8 cellular contexts compared by ENCODE assay signal in the genomic region with DNA sequence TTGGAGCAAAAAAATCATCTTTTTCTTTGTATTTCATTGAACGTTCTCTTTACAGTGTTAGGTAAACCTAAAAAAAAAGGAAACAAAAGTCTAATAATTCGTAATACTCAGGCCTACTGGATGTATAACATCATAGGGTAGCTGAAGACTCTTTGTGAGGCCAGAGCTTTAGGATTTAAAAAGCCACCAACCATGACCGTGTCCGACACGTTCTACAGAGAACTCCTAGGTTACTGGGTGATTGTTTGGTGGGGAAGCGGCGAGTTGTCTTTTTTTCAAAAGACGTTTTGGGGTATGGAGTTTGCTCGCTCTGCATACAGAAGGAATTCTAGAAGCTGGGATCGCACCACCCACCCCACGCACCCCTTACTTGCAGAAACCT. TPM values are rescaled to one million over a fixed set of nuclear protein-coding genes. Genes with fewer than 3 reads are reported as not detected.
A peak's percentile ranks its signal among the peaks of the same experiment; 100 is the strongest.
DNase-seq lines count a peak whose midpoint lies in the region; ATAC-seq and TF ChIP-seq lines count a peak whose summit lies in the region.

No MANE protein-coding gene starts in this region.

- peak overlapping the region; percentile 92 for H3K9ac ChIP-seq in iPS-20b (ENCODE audit: low read depth, low read length)

- POLR2A ChIA-PET in Caco-2 (lab: Charles Lee): interaction anchor here (0.6 to 1.6 kb wide), 5 partner anchors 14 to 300 kb away, joined by 3 to 14 read pairs (median 8); a partner anchor contains a TSS

- H3K27ac ChIP-seq in iPS-20b (ENCODE audit: low read length): peak overlapping the region; percentile 86

- H3K9me3 ChIP-seq in Caco-2: no peaks in the 10 kb centered on the region
- no peaks in the 10 kb centered on the region for H3K9me3 ChIP-seq in iPS-20b (ENCODE audit: insufficient read depth, low read depth, low read length)

- H3K27me3 Mint-ChIP-seq in Caco-2 (ENCODE audit: insufficient read depth, unreplicated experiment): no peaks in the 10 kb centered on the region
- H3K27me3 Mint-ChIP-seq in activated naive CD8-positive, alpha-beta T cell treated with anti-CD3 and anti-CD28 coated beads, Interleukin-2, amount 50 U/mL, for 24 hours: peaks cover 1% of the 10 kb centered on the region
- no peaks in the 10 kb centered on the region for H3K27me3 Mint-ChIP-seq in stimulated activated naive B cell treated with anti-CD40 and anti-IgM and Interleukin-4, amounts not matched to agents 10 μg/mL and 1 μg/mL and 100 μg/mL, for 72 hours

- CTCF ChIA-PET in Caco-2 (lab: Charles Lee): interaction anchor here (0.9 to 1.4 kb wide), 3 partner anchors 23 to 123 kb away, joined by 3 to 7 read pairs (median 3); a partner anchor contains a TSS

- no peaks in the 10 kb centered on the region for H3K9me3 Mint-ChIP-seq in Caco-2 (ENCODE audit: unreplicated experiment)
- no peaks in the 10 kb centered on the region for H3K9me3 Mint-ChIP-seq in activated naive CD8-positive, alpha-beta T cell treated with anti-CD3 and anti-CD28 coated beads, Interleukin-2, amount 50 U/mL, for 24 hours
- H3K9me3 Mint-ChIP-seq in stimulated activated naive B cell treated with anti-CD40 and anti-IgM and Interleukin-4, amounts not matched to agents 10 μg/mL and 1 μg/mL and 100 μg/mL, for 72 hours: no peaks in the 10 kb centered on the region

- H3K4me3 ChIP-seq in Caco-2 (ENCODE audit: low read depth, low read length) (peak overlapping the region; percentile 94), iPS-20b (ENCODE audit: low read length) (peak overlapping the region; percentile 99)

- H3K27ac Mint-ChIP-seq in Caco-2 (ENCODE audit: unreplicated experiment): peak overlapping the region; percentile 97
- H3K27ac Mint-ChIP-seq in activated naive CD8-positive, alpha-beta T cell treated with anti-CD3 and anti-CD28 coated beads, Interleukin-2, amount 50 U/mL, for 24 hours: peak overlapping the region; percentile 73
- peak overlapping the region; percentile 94 for H3K27ac Mint-ChIP-seq in stimulated activated naive B cell treated with anti-CD40 and anti-IgM and Interleukin-4, amounts not matched to agents 10 μg/mL and 1 μg/mL and 100 μg/mL, for 72 hours

- H3K36me3 ChIP-seq in Caco-2 (ENCODE audit: control insufficient read depth, insufficient read depth, low read length): peaks cover 2% of the 10 kb centered on the region
- peaks cover 32% of the 10 kb centered on the region for H3K36me3 ChIP-seq in iPS-20b (ENCODE audit: insufficient read depth, low read depth, low read length)

- no peak for DNase-seq in Caco-2
- peak; percentile 67 for DNase-seq in KG1 (lab: John Stamatoyannopoulos, UW)
- DNase-seq in activated naive CD8-positive, alpha-beta T cell treated with anti-CD3 and anti-CD28 coated beads, Interleukin-2, amount 50 U/mL, for 24 hours: no peak
- no peak for DNase-seq in stimulated activated naive B cell treated with anti-CD40 and anti-IgM and Interleukin-4, amounts not matched to agents 10 μg/mL and 1 μg/mL and 100 μg/mL, for 72 hours

- H3K27me3 ChIP-seq in Caco-2 (replicated peaks; ENCODE audit: control insufficient read depth, insufficient read depth, low read length) (no peaks in the 10 kb centered on the region), iPS-20b (ENCODE audit: insufficient read depth, low read length) (no peaks in the 10 kb centered on the region)

- no TSS peak for BruUV-seq in Caco-2 (replicated peaks; lab: Mats Ljungman, UMichigan)

- H3K4me1 ChIP-seq in Caco-2: peaks cover 13% of the 10 kb centered on the region
- peaks cover 2% of the 10 kb centered on the region; the same call in 1 of the 2 replicates for H3K4me1 ChIP-seq in iPS-20b (ENCODE audit: insufficient read depth, low read length)

- ATAC-seq in activated naive CD8-positive, alpha-beta T cell treated with anti-CD3 and anti-CD28 coated beads, Interleukin-2, amount 50 U/mL, for 24 hours: no peak
- peak; percentile 3 to 8 for ATAC-seq in stimulated activated naive B cell treated with anti-CD40 and anti-IgM and Interleukin-4, amounts not matched to agents 10 μg/mL and 1 μg/mL and 100 μg/mL, for 72 hours (replicated peaks)
- ATAC-seq in HG03025 (IDR thresholded peaks at IDR 0.05; ENCODE audit: low FRiP score, unreplicated experiment) (no peak), GM21529 (IDR thresholded peaks at IDR 0.05; ENCODE audit: unreplicated experiment) (no peak), HG03521 (IDR thresholded peaks at IDR 0.05; ENCODE audit: unreplicated experiment) (no peak)

- peaks cover 35% of the 10 kb centered on the region for H3K36me3 Mint-ChIP-seq in Caco-2 (ENCODE audit: insufficient read depth, unreplicated experiment)
- peaks cover 24% of the 10 kb centered on the region for H3K36me3 Mint-ChIP-seq in activated naive CD8-positive, alpha-beta T cell treated with anti-CD3 and anti-CD28 coated beads, Interleukin-2, amount 50 U/mL, for 24 hours (ENCODE audit: low read depth)
- peaks cover 13 to 17% of the 10 kb centered on the region in 2 donors for H3K36me3 Mint-ChIP-seq in stimulated activated naive B cell treated with anti-CD40 and anti-IgM and Interleukin-4, amounts not matched to agents 10 μg/mL and 1 μg/mL and 100 μg/mL, for 72 hours

- no peak for TF ChIP-seq CTCF in Caco-2 (IDR thresholded peaks at IDR 0.05; ENCODE audit: insufficient read depth in 1 of 2, low read depth in 1 of 2, low read length in 1 of 2, severe bottlenecking in 1 of 2, unreplicated experiment in 1 of 2)

- intact Hi-C loops in Caco-2 (cut with micrococcal nuclease; ENCODE audit: unreplicated experiment): loop anchor here (1.0 to 5.0 kb wide), 4 partner anchors 14 to 306 kb away; a partner anchor contains a TSS

- peaks cover 14% of the 10 kb centered on the region for H3K4me1 Mint-ChIP-seq in Caco-2 (ENCODE audit: low read depth, unreplicated experiment)
- peaks cover 25% of the 10 kb centered on the region for H3K4me1 Mint-ChIP-seq in activated naive CD8-positive, alpha-beta T cell treated with anti-CD3 and anti-CD28 coated beads, Interleukin-2, amount 50 U/mL, for 24 hours
- H3K4me1 Mint-ChIP-seq in stimulated activated naive B cell treated with anti-CD40 and anti-IgM and Interleukin-4, amounts not matched to agents 10 μg/mL and 1 μg/mL and 100 μg/mL, for 72 hours: peaks cover 8 to 22% of the 10 kb centered on the region in 2 donors

- peak overlapping the region; percentile 98 for H3K4me3 Mint-ChIP-seq in Caco-2 (ENCODE audit: unreplicated experiment)
- H3K4me3 Mint-ChIP-seq in activated naive CD8-positive, alpha-beta T cell treated with anti-CD3 and anti-CD28 coated beads, Interleukin-2, amount 50 U/mL, for 24 hours: peak overlapping the region; percentile 91
- H3K4me3 Mint-ChIP-seq in stimulated activated naive B cell treated with anti-CD40 and anti-IgM and Interleukin-4, amounts not matched to agents 10 μg/mL and 1 μg/mL and 100 μg/mL, for 72 hours: peak overlapping the region; percentile 85 to 98

RNA-seq across cellular contexts. Expression of a gene that starts 0.6 kb away (rescaled TPM):
- 217 and 224 TPM in 2 replicates for total RNA-seq in Caco-2 (2022)

RNA-seq across cellular contexts. Expression of a gene that starts 54.5 kb away (rescaled TPM):
- 91.4 and 101 TPM in 2 replicates for total RNA-seq in Caco-2 (2022)

Comparison
In these comparisons a context has a peak if more than half of its experiments do, and no peak if none do; other contexts are left out.
1. ATAC-seq: peak in stimulated activated naive B cell treated with anti-CD40 and anti-IgM and Interleukin-4, amounts not matched to agents 10 μg/mL and 1 μg/mL and 100 μg/mL, for 72 hours (2 of 2); none in activated naive CD8-positive, alpha-beta T cell treated with anti-CD3 and anti-CD28 coated beads, Interleukin-2, amount 50 U/mL, for 24 hours (single experiment), HG03025 (single experiment), GM21529 (single experiment) and HG03521 (single experiment).
2. Peak in every context shown above with its lines, with median percentiles within 50 percentile points of each other: H3K27ac Mint-ChIP-seq and H3K4me3 Mint-ChIP-seq.